11 cellular contexts compared by ENCODE assay signal in the genomic region with DNA sequence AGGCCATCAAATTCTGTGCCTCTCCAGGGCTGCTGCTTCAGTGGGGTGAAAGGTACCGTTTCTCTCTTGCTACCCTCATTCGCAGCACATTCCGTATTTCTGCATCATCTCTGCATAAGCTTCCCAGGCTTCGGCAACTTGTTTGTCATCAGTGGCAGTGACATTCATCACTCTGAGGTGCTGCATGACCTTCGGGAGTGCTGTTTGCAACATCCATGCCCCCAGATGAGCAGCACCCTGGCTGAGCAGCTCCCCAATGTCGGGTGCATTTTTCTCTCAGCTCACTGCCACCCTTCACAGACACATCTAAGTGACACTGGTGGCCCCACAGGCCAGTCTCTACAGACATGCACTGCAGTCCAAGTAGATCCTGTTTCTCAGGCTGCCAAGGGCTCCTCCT. TPM values are rescaled to one million over a fixed set of nuclear protein-coding genes. Genes with fewer than 3 reads are reported as not detected.
DNase-seq lines count a peak whose midpoint lies in the region; ATAC-seq and TF ChIP-seq lines count a peak whose summit lies in the region.
"Had no signal": no experiment of that assay in that cellular context is flagged by ENCODE, and none has a peak within 500 bp of the region (broad histone marks: within the 10 kb centered on the region; RNA-seq: fewer than 3 reads in every experiment).

No MANE protein-coding gene starts in this region.

- intact Hi-C loops in ascending aorta (cut with DNase I), result no loop called here
- intact Hi-C loops in lower lobe of right lung (cut with DNase I), result no loop called here
- intact Hi-C loops in testis (cut with DNase I; ENCODE audit: low total_unique reads), result no loop called here

- H3K4me3 ChIP-seq in cardiac muscle cell (no peak overlapping the region), right atrium auricular region (no peak overlapping the region), ascending aorta (peak overlapping the region; percentile 27 to 100), lower lobe of right lung (peak overlapping the region; percentile 7), testis (no peak overlapping the region)

- no peak for TF ChIP-seq CTCF in cardiac muscle cell (IDR thresholded peaks at IDR 0.05; ENCODE audit: low read depth, low read length)
- no peak for TF ChIP-seq CTCF in right atrium auricular region (IDR thresholded peaks at IDR 0.05)
- no peak for TF ChIP-seq CTCF in ascending aorta (IDR thresholded peaks at IDR 0.05)
- no peak for TF ChIP-seq CTCF in lower lobe of right lung (IDR thresholded peaks at IDR 0.05)
- TF ChIP-seq CTCF in testis (IDR thresholded peaks at IDR 0.05), result no peak

- H3K36me3 ChIP-seq in cardiac muscle cell, result no peaks in the 10 kb centered on the region
- no peaks in the 10 kb centered on the region for H3K36me3 ChIP-seq in right atrium auricular region
- H3K36me3 ChIP-seq in ascending aorta, result no peaks in the 10 kb centered on the region
- no peaks in the 10 kb centered on the region for H3K36me3 ChIP-seq in lower lobe of right lung
- H3K36me3 ChIP-seq in testis (ENCODE audit: low read depth, missing control alignments), result no peaks in the 10 kb centered on the region

- 51 to 52% methylated on average over 6 of the region's 6 CpGs for WGBS in testis, 2 donors

- no peak for ATAC-seq in lower lobe of right lung
- ATAC-seq: left lobe of liver had no signal

- H3K4me1 ChIP-seq in cardiac muscle cell (ENCODE audit: low read depth) (peaks cover 63% of the 10 kb centered on the region), right atrium auricular region (peaks cover 0 to 80% of the 10 kb centered on the region in 2 donors), ascending aorta (peaks cover 29 to 59% of the 10 kb centered on the region in 2 donors), lower lobe of right lung (peaks cover 77% of the 10 kb centered on the region), testis (peaks cover 41% of the 10 kb centered on the region)

- H3K9me3 ChIP-seq in cardiac muscle cell (ENCODE audit: low read depth), result no peaks in the 10 kb centered on the region
- no peaks in the 10 kb centered on the region for H3K9me3 ChIP-seq in right atrium auricular region
- H3K9me3 ChIP-seq in ascending aorta, result no peaks in the 10 kb centered on the region
- H3K9me3 ChIP-seq in lower lobe of right lung, result no peaks in the 10 kb centered on the region
- H3K9me3 ChIP-seq in testis, result no peaks in the 10 kb centered on the region

- H3K27me3 ChIP-seq in cardiac muscle cell (no peaks in the 10 kb centered on the region), right atrium auricular region (no peaks in the 10 kb centered on the region), ascending aorta (no peaks in the 10 kb centered on the region), lower lobe of right lung (ENCODE audit: low read depth) (no peaks in the 10 kb centered on the region), testis (no peaks in the 10 kb centered on the region)

- no peak for TF ChIP-seq POLR2A in testis (IDR thresholded peaks at IDR 0.05)

- DNase-seq in cardiac muscle cell (ENCODE audit: low read depth in 1 of 2, low spot score in 1 of 2), result peak in 1 of 2 donors; percentile 38
- DNase-seq in right atrium auricular region (ENCODE audit: low spot score), result no peak
- peak in 1 of 2 donors; percentile 64 for DNase-seq in ascending aorta (ENCODE audit: low spot score in 2 of 2)
- DNase-seq in lower lobe of right lung, result no peak
- peak; percentile 12 for DNase-seq in testis
- no peak for DNase-seq in AML-193 (lab: John Stamatoyannopoulos, UW)
- DNase-seq in effector CD4-positive, alpha-beta T cell, result no peak
- DNase-seq in SKM-1 treated with dmso at 0.1 percent for 144 hours (lab: John Stamatoyannopoulos, UW; ENCODE audit: unreplicated experiment), result no peak
- DNase-seq: foreskin melanocyte, NCI-H82 had no signal

- H3K27ac ChIP-seq in cardiac muscle cell (peak overlapping the region; percentile 18), right atrium auricular region (no peak overlapping the region), ascending aorta (peak overlapping the region in 1 of 2 donors; percentile 45), lower lobe of right lung (no peak overlapping the region), testis (no peak overlapping the region)

RNA-seq across cellular contexts. Expression of gene CREBBP, which starts 3.8 kb away (rescaled TPM):
- total RNA-seq in cardiac muscle cell, result 19.7 and 33.8 TPM in 2 replicates
- polyA plus RNA-seq in cardiac muscle cell, result 24.4 and 27.3 TPM in 2 replicates
- 10 to 100 TPM; 38.3 to 54.3 TPM for total RNA-seq in right atrium auricular region
- 73.7 TPM for total RNA-seq in ascending aorta
- total RNA-seq in lower lobe of right lung, result 78.3 TPM
- 100 to 1,000 TPM; 141 to 185 TPM for total RNA-seq in testis
- 86.0 TPM for polyA plus RNA-seq in testis (ENCODE audit: insufficient read depth, low read depth, low replicate concordance)

Comparison
In these comparisons a context has a peak if more than half of its experiments do, and no peak if none do; other contexts are left out.
1. H3K4me3 ChIP-seq: peak in ascending aorta (2 of 2) and lower lobe of right lung (single experiment); none in cardiac muscle cell (single experiment), right atrium auricular region (0 of 2) and testis (0 of 2).